2 cellular contexts compared by ENCODE assay signal in genomic region chrX:39152106-39152649, GRCh38.
TF ChIP-seq lines count a peak whose summit lies in the region.

No MANE protein-coding gene starts in this region.

TF ChIP-seq in SK-N-SH treated with all-trans-retinoic acid at 6 μM for 48 hours, 23 proteins besides CTCF, POLR2A, EP300 and RAD21 (continued from another document):
- TF ChIP-seq, protein P1, sequence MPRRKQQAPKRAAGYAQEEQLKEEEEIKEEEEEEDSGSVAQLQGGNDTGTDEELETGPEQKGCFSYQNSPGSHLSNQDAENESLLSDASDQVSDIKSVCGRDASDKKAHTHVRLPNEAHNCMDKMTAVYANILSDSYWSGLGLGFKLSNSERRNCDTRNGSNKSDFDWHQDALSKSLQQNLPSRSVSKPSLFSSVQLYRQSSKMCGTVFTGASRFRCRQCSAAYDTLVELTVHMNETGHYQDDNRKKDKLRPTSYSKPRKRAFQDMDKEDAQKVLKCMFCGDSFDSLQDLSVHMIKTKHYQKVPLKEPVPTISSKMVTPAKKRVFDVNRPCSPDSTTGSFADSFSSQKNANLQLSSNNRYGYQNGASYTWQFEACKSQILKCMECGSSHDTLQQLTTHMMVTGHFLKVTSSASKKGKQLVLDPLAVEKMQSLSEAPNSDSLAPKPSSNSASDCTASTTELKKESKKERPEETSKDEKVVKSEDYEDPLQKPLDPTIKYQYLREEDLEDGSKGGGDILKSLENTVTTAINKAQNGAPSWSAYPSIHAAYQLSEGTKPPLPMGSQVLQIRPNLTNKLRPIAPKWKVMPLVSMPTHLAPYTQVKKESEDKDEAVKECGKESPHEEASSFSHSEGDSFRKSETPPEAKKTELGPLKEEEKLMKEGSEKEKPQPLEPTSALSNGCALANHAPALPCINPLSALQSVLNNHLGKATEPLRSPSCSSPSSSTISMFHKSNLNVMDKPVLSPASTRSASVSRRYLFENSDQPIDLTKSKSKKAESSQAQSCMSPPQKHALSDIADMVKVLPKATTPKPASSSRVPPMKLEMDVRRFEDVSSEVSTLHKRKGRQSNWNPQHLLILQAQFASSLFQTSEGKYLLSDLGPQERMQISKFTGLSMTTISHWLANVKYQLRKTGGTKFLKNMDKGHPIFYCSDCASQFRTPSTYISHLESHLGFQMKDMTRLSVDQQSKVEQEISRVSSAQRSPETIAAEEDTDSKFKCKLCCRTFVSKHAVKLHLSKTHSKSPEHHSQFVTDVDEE (CRISPR knock-in tag; IDR thresholded peaks at IDR 0.05): no peak
- no peak for TF ChIP-seq PATZ1 (CRISPR knock-in tag; IDR thresholded peaks at IDR 0.05; ENCODE audit: borderline replicate concordance)
- no peak for TF ChIP-seq RARB (CRISPR knock-in tag; IDR thresholded peaks at IDR 0.05)
- peak; percentile 65; the same call in 1 of the 2 replicates for TF ChIP-seq TCF4 (CRISPR knock-in tag; IDR thresholded peaks at IDR 0.05; ENCODE audit: borderline replicate concordance)
- TF ChIP-seq, protein P2, sequence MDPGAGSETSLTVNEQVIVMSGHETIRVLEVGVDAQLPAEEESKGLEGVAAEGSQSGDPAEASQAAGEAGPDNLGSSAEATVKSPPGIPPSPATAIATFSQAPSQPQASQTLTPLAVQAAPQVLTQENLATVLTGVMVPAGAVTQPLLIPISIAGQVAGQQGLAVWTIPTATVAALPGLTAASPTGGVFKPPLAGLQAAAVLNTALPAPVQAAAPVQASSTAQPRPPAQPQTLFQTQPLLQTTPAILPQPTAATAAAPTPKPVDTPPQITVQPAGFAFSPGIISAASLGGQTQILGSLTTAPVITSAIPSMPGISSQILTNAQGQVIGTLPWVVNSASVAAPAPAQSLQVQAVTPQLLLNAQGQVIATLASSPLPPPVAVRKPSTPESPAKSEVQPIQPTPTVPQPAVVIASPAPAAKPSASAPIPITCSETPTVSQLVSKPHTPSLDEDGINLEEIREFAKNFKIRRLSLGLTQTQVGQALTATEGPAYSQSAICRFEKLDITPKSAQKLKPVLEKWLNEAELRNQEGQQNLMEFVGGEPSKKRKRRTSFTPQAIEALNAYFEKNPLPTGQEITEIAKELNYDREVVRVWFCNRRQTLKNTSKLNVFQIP (CRISPR knock-in tag; IDR thresholded peaks at IDR 0.05; ENCODE audit: borderline replicate concordance, low read depth): no peak
- no peak for TF ChIP-seq CREB5 (CRISPR knock-in tag; IDR thresholded peaks at IDR 0.05; ENCODE audit: low read depth)

TF ChIP-seq in neural cell, 6 proteins besides CTCF, POLR2A, EP300 and RAD21 (continued from another document):
- TF ChIP-seq REST (IDR thresholded peaks at IDR 0.05; ENCODE audit: borderline replicate concordance) (no peak), MXI1 (conservative IDR thresholded peaks at IDR 0.05; ENCODE audit: poor library complexity, severe bottlenecking) (no peak), POLR2AphosphoS5 (IDR thresholded peaks at IDR 0.05) (no peak), EZH2 (IDR thresholded peaks at IDR 0.05; ENCODE audit: borderline replicate concordance, insufficient read depth, low read length, poor library complexity, severe bottlenecking) (no peak)
TF ChIP-seq in neural cell: peak in this region for 0.
